In the genomic region with DNA sequence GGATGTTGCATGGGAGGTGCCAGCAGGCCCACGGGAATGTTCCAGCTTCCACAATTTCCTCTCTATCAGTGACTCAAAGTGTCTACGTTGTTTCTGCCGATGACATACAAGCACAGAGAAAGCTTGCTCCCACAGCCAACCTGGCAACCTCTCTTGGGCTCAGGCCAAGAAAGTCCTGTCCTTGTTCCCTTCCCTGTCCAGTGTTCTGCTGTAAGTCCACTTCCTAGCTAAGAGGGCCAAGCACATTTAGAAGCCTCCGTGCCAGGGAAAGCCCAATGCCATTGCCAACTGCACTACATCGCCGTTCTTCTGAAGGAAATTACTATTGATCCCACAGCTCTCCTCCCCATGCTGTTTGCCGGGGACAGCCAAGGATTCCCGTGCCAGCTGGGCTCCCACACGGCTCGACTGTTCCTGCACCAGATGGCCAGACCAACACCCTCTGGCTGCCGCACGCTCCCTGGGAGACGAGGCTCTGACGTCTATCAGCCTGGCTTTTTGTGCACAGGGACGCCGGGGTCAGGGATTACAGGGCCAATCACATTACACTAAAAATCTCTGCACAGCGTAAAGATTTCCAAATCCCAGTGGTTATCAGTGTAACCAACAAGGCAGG, we compare ENCODE assay signal across 9 cellular contexts.
DNase-seq lines count a peak whose midpoint lies in the region; ATAC-seq and TF ChIP-seq lines count a peak whose summit lies in the region.
"Had no signal": no experiment of that assay in that cellular context is flagged by ENCODE, and none has a peak within 500 bp of the region (broad histone marks: within the 10 kb centered on the region; RNA-seq: fewer than 3 reads in every experiment).

No MANE protein-coding gene starts in this region.

- ATAC-seq in body of pancreas (peak; percentile 91), HG02623 (IDR thresholded peaks at IDR 0.05; ENCODE audit: unreplicated experiment) (no peak)

- H3K4me1 ChIP-seq in body of pancreas (peaks cover 18% of the 10 kb centered on the region), suprapubic skin (no peaks in the 10 kb centered on the region), esophagus squamous epithelium (peaks cover 0 to 9% (median 0%) of the 10 kb centered on the region in 3 donors)

- intact Hi-C loops in body of pancreas (cut with DNase I), result no loop called here
- intact Hi-C loops in esophagus squamous epithelium (cut with DNase I), result loop anchor here (10.0 kb wide), 2 partner anchors 361 to 451 kb away; no protein-coding TSS in a partner anchor

- H3K27me3 ChIP-seq in body of pancreas, result no peaks in the 10 kb centered on the region
- no peaks in the 10 kb centered on the region for H3K27me3 ChIP-seq in suprapubic skin
- H3K27me3 ChIP-seq in esophagus squamous epithelium, result no peaks in the 10 kb centered on the region

- TF ChIP-seq EP300 in suprapubic skin (IDR thresholded peaks at IDR 0.05), result no peak

- TF ChIP-seq CTCF in body of pancreas (IDR thresholded peaks at IDR 0.05), result peak in 2 of 7 experiments; percentile 9 to 26
- TF ChIP-seq CTCF in suprapubic skin (IDR thresholded peaks at IDR 0.05), result no peak
- TF ChIP-seq CTCF in esophagus squamous epithelium (IDR thresholded peaks at IDR 0.05), result no peak

- H3K27ac ChIP-seq in body of pancreas (peak overlapping the region; percentile 52 to 79 (median 76)), suprapubic skin (no peak overlapping the region), esophagus squamous epithelium (peak overlapping the region in 2 of 4 donors; percentile 33 to 47)

- H3K4me3 ChIP-seq in body of pancreas (no peak overlapping the region), suprapubic skin (no peak overlapping the region), esophagus squamous epithelium (no peak overlapping the region)

- DNase-seq in NCI-H1092 treated with DMSO at 0.1 percent for 48 hours (lab: John Stamatoyannopoulos, UW) (peak; percentile 92), body of pancreas (peak; percentile 75 to 89 (median 84)), kidney tubule cell (ENCODE audit: low spot score) (peak; percentile 61), suprapubic skin (ENCODE audit: low spot score in 2 of 2) (peak; percentile 82 to 88), esophagus squamous epithelium (lab: John Stamatoyannopoulos, UW) (no peak), activated gamma-delta T cell treated with Interleukin-2 at 50 U/mL for 16 hours (no peak), NCI-H187 (lab: John Stamatoyannopoulos, UW) (no peak)
- DNase-seq: effector CD4-positive, alpha-beta T cell had no signal

- TF ChIP-seq POLR2A in body of pancreas (IDR thresholded peaks at IDR 0.05), result peak in 1 of 3 donors; percentile 43
- TF ChIP-seq POLR2A in suprapubic skin (IDR thresholded peaks at IDR 0.05), result no peak
- TF ChIP-seq POLR2A in esophagus squamous epithelium (IDR thresholded peaks at IDR 0.05), result no peak

- no peaks in the 10 kb centered on the region for H3K9me3 ChIP-seq in body of pancreas
- H3K9me3 ChIP-seq in suprapubic skin, result no peaks in the 10 kb centered on the region
- no peaks in the 10 kb centered on the region for H3K9me3 ChIP-seq in esophagus squamous epithelium

- WGBS in body of pancreas, 2 donors, result 7 to 15% methylated on average over 3 to 14 of the region's 17 CpGs
- WGBS in suprapubic skin, result 52% methylated on average over 17 of the region's 17 CpGs
- 10 to 54% methylated on average over 2 to 10 of the region's 17 CpGs for WGBS in esophagus squamous epithelium, 2 donors

- H3K36me3 ChIP-seq in body of pancreas (replicated peaks in 1 of 2; ENCODE audit: insufficient read depth in 1 of 2, low read depth in 2 of 2) (no peaks in the 10 kb centered on the region), suprapubic skin (no peaks in the 10 kb centered on the region), esophagus squamous epithelium (no peaks in the 10 kb centered on the region)

Comparison
In these comparisons a context has a peak if more than half of its experiments do, and no peak if none do; other contexts are left out.
1. DNase-seq: peak in NCI-H1092 treated with DMSO at 0.1 percent for 48 hours (single experiment), body of pancreas (4 of 4), kidney tubule cell (single experiment) and suprapubic skin (2 of 2); none in esophagus squamous epithelium (single experiment), activated gamma-delta T cell treated with Interleukin-2 at 50 U/mL for 16 hours (single experiment) and NCI-H187 (0 of 2).